9 cellular contexts compared by ENCODE assay signal in genomic region chr1:91876040-91876470, GRCh38. TPM values are rescaled to one million over a fixed set of nuclear protein-coding genes. Genes with fewer than 3 reads are reported as not detected.
A peak's percentile ranks its signal among the peaks of the same experiment; 100 is the strongest.
DNase-seq lines count a peak whose midpoint lies in the region; ATAC-seq and TF ChIP-seq lines count a peak whose summit lies in the region.
"Had no signal": no experiment of that assay in that cellular context is flagged by ENCODE, and none has a peak within 500 bp of the region (broad histone marks: within the 10 kb centered on the region; RNA-seq: fewer than 3 reads in every experiment).

No MANE protein-coding gene starts in this region.

- peak overlapping the region; percentile 37 for H3K4me3 Mint-ChIP-seq in central memory CD8-positive, alpha-beta T cell

- H3K9me2 ChIP-seq in hepatocyte (replicated peaks; ENCODE audit: insufficient read depth): no peaks in the 10 kb centered on the region

- WGBS in hepatocyte (ENCODE audit: low lambda C conversion rate, missing lambda C conversion rate): 89% methylated on average over 5 of the region's 5 CpGs

- H3K9me3 ChIP-seq in hepatocyte (ENCODE audit: low read depth): no peaks in the 10 kb centered on the region

- no peaks in the 10 kb centered on the region for H3K36me3 ChIP-seq in hepatocyte (replicated peaks; ENCODE audit: insufficient read depth, low read depth)

- peaks cover 9% of the 10 kb centered on the region for H3K4me1 ChIP-seq in hepatocyte (ENCODE audit: insufficient read depth)
- H3K4me1 ChIP-seq: parathyroid adenoma had no signal

- no peaks in the 10 kb centered on the region for H3K9me3 Mint-ChIP-seq in central memory CD8-positive, alpha-beta T cell

- no peak overlapping the region for H3K4me2 ChIP-seq in hepatocyte

- H3K79me2 ChIP-seq in hepatocyte: peaks cover 92% of the 10 kb centered on the region

- H3K4me1 Mint-ChIP-seq in central memory CD8-positive, alpha-beta T cell: peaks cover 83% of the 10 kb centered on the region

- no peak overlapping the region for H3K27ac ChIP-seq in hepatocyte
- H3K27ac ChIP-seq: parathyroid adenoma had no signal

- no peak overlapping the region for H2AFZ ChIP-seq in hepatocyte
- H2AFZ ChIP-seq: parathyroid adenoma had no signal

- H3K27me3 Mint-ChIP-seq in central memory CD8-positive, alpha-beta T cell: no peaks in the 10 kb centered on the region

- peak overlapping the region; percentile 47 for H3K27ac Mint-ChIP-seq in central memory CD8-positive, alpha-beta T cell (ENCODE audit: low read depth)

- H3K4me3 ChIP-seq in GM12865 (ENCODE audit: low read depth, low read length) (no peak overlapping the region), hepatocyte (no peak overlapping the region)

- H3K36me3 Mint-ChIP-seq in central memory CD8-positive, alpha-beta T cell (ENCODE audit: insufficient read depth): peaks cover 2% of the 10 kb centered on the region

- H3K27me3 ChIP-seq in hepatocyte: no peaks in the 10 kb centered on the region

- DNase-seq in GM12865 (ENCODE audit: low read depth) (peak; percentile 88), DMS153 (lab: John Stamatoyannopoulos, UW) (no peak), HT-29 (ENCODE audit: low spot score) (no peak), germinal center (ENCODE audit: low spot score) (no peak), hepatocyte (ENCODE audit: low spot score) (no peak)
- peak in 1 of 2 donors; percentile 20 for DNase-seq in central memory CD8-positive, alpha-beta T cell (ENCODE audit: low spot score in 2 of 2)

- TF ChIP-seq CTCF in GM12865 (IDR thresholded peaks at IDR 0.05; ENCODE audit: insufficient read depth, low read depth, low read length, missing control alignments): no peak
- no peak for TF ChIP-seq CTCF in hepatocyte (IDR thresholded peaks at IDR 0.05; ENCODE audit: poor library complexity)

- ATAC-seq in GM19463 (IDR thresholded peaks at IDR 0.05; ENCODE audit: unreplicated experiment) (peak; percentile 88), HG03280 (IDR thresholded peaks at IDR 0.05; ENCODE audit: unreplicated experiment) (peak; percentile 77)
- ATAC-seq in central memory CD8-positive, alpha-beta T cell (replicated peaks; ENCODE audit: extremely low read depth, poor library complexity, severe bottlenecking): peak; percentile 76

- H4K20me1 ChIP-seq in hepatocyte (ENCODE audit: insufficient read depth, poor library complexity, severe bottlenecking): peaks cover 20% of the 10 kb centered on the region

RNA-seq across cellular contexts. Expression of gene TGFBR3, which starts 9.9 kb away (rescaled TPM):
- total RNA-seq in HT-29 (2014; rRNA removed; shearing (Covaris generic)): 4.3 and 7.1 TPM in 2 replicates
- total RNA-seq in hepatocyte: 66.8 and 68.3 TPM in 2 replicates
- polyA plus RNA-seq in hepatocyte: 46.8 and 48.9 TPM in 2 replicates
